8 cellular contexts compared by ENCODE assay signal in the genomic region with DNA sequence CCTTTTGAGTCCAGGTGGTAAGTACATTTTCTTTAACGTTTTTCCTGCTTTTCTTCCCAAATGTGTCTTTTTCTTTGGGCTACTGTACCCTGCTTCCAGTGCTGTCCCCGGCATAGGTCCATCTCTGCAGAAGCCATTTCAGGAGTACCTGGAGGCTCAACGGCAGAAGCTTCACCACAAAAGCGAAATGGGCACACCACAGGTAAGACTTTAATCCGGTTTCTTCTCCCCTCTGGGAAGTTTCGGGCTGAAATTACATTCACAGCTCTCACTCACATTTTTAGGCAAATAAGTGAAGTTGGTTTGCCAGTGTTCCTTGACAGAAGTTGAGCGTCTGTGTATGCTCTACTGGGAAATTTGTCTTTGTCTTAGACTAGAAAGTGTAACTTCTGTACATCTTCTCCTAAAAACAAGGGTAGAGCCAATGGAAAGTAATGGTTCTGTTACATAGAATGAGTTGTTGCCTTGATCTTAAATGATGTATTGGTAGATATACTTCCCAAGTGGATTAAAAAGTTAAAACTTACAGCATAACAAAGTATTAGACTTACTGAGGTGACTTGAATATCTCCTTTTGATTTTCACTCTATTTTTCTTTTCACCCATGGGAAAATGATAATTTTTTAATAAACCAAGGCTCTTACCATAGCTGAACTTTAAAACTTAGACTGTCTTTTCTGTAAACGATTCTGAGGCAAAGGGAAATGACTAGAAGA. TPM values are rescaled to one million over a fixed set of nuclear protein-coding genes. Genes with fewer than 3 reads are reported as not detected.
A peak's percentile ranks its signal among the peaks of the same experiment; 100 is the strongest.
DNase-seq lines count a peak whose midpoint lies in the region; ATAC-seq and TF ChIP-seq lines count a peak whose summit lies in the region.

No MANE protein-coding gene starts in this region.

- H3K27ac Mint-ChIP-seq in IgD-negative memory B cell, result peak overlapping the region; percentile 87 to 98 (median 94)
- H3K27ac Mint-ChIP-seq in activated T-helper 17 cell treated with anti-CD3 and anti-CD28 coated beads, Interleukin-2, amount 50 U/mL, for 72 hours, result peak overlapping the region; percentile 100

- 19 to 23% methylated on average over 8 of the region's 8 CpGs for WGBS in heart right ventricle, 2 donors

- H3K4me1 ChIP-seq in heart right ventricle, result peaks cover 0 to 39% (median 32%) of the 10 kb centered on the region in 9 donors
- peaks cover 2 to 19% (median 8%) of the 10 kb centered on the region in 3 donors for H3K4me1 ChIP-seq in skeletal muscle tissue (ENCODE audit: control insufficient read depth in 3 of 3, insufficient read depth in 3 of 3, low read length in 3 of 3)

- H3K27me3 ChIP-seq in heart right ventricle, result no peaks in the 10 kb centered on the region
- H3K27me3 ChIP-seq in skeletal muscle tissue (ENCODE audit: control insufficient read depth in 3 of 3, insufficient read depth in 3 of 3, low read length in 3 of 3), result no peaks in the 10 kb centered on the region

- peaks cover 0 to 49% (median 3%) of the 10 kb centered on the region in 9 donors for H3K36me3 ChIP-seq in heart right ventricle
- peaks cover 0 to 13% (median 9%) of the 10 kb centered on the region in 3 donors for H3K36me3 ChIP-seq in skeletal muscle tissue (ENCODE audit: control insufficient read depth in 3 of 3, insufficient read depth in 3 of 3, low read length in 3 of 3)

- H3K4me3 ChIP-seq in AG09309 (ENCODE audit: control insufficient read depth, low read depth, low read length) (peak overlapping the region; percentile 68), heart right ventricle (peak overlapping the region; percentile 23 to 68 (median 58)), skeletal muscle tissue (ENCODE audit: low read length in 3 of 3) (peak overlapping the region; percentile 69 to 87 (median 77))

- H3K4me1 Mint-ChIP-seq in IgD-negative memory B cell, result peaks cover 50 to 55% (median 54%) of the 10 kb centered on the region in 3 donors
- H3K4me1 Mint-ChIP-seq in activated T-helper 17 cell treated with anti-CD3 and anti-CD28 coated beads, Interleukin-2, amount 50 U/mL, for 72 hours, result peaks cover 18% of the 10 kb centered on the region

- H3K27ac ChIP-seq in heart right ventricle, result peak overlapping the region; percentile 63 to 97 (median 88)
- peak overlapping the region; percentile 98 for H3K27ac ChIP-seq in skeletal muscle tissue (ENCODE audit: low read depth, low read length)

- peak overlapping the region; percentile 72 to 87 (median 87) for H3K9ac ChIP-seq in skeletal muscle tissue (ENCODE audit: low read depth in 1 of 3, low read length in 3 of 3)

- H3K27me3 Mint-ChIP-seq in IgD-negative memory B cell, result no peaks in the 10 kb centered on the region
- H3K27me3 Mint-ChIP-seq in activated T-helper 17 cell treated with anti-CD3 and anti-CD28 coated beads, Interleukin-2, amount 50 U/mL, for 72 hours, result no peaks in the 10 kb centered on the region

- TF ChIP-seq CTCF in AG09309 (IDR thresholded peaks at IDR 0.05; ENCODE audit: control insufficient read depth, insufficient read depth, low read depth, low read length, missing control alignments), result no peak
- TF ChIP-seq CTCF in heart right ventricle (IDR thresholded peaks at IDR 0.05), result no peak

- intact Hi-C loops in heart right ventricle (cut with DNase I), result loop anchor here in 5 of 10 donors (2.0 to 10.0 kb wide), 3 partner anchors 54 to 86 kb away; no protein-coding TSS in a partner anchor

- ATAC-seq in activated T-helper 17 cell treated with anti-CD3 and anti-CD28 coated beads, Interleukin-2, amount 50 U/mL, for 72 hours (replicated peaks), result no peak
- ATAC-seq in heart right ventricle, result peak in 2 of 8 donors; percentile 15 to 33
- no peak for ATAC-seq in GM21390 (IDR thresholded peaks at IDR 0.05; ENCODE audit: unreplicated experiment)

- peaks cover 2% of the 10 kb centered on the region for H3K36me3 Mint-ChIP-seq in IgD-negative memory B cell
- H3K36me3 Mint-ChIP-seq in activated T-helper 17 cell treated with anti-CD3 and anti-CD28 coated beads, Interleukin-2, amount 50 U/mL, for 72 hours (ENCODE audit: low read depth), result peaks cover 90% of the 10 kb centered on the region

- no peak for DNase-seq in AG09309 (ENCODE audit: low read depth)
- no peak for DNase-seq in heart right ventricle
- no peak for DNase-seq in germinal center (ENCODE audit: low spot score)
- DNase-seq in AG08396 (ENCODE audit: low spot score), result no peak

- H3K4me3 Mint-ChIP-seq in IgD-negative memory B cell, result peak overlapping the region; percentile 88 to 96 (median 93)
- peak overlapping the region; percentile 96 for H3K4me3 Mint-ChIP-seq in activated T-helper 17 cell treated with anti-CD3 and anti-CD28 coated beads, Interleukin-2, amount 50 U/mL, for 72 hours

- no peaks in the 10 kb centered on the region for H3K9me3 ChIP-seq in heart right ventricle
- no peaks in the 10 kb centered on the region for H3K9me3 ChIP-seq in skeletal muscle tissue (ENCODE audit: control insufficient read depth in 3 of 3, low read length in 3 of 3)

- no peaks in the 10 kb centered on the region for H3K9me3 Mint-ChIP-seq in IgD-negative memory B cell
- no peaks in the 10 kb centered on the region for H3K9me3 Mint-ChIP-seq in activated T-helper 17 cell treated with anti-CD3 and anti-CD28 coated beads, Interleukin-2, amount 50 U/mL, for 72 hours

RNA-seq across cellular contexts. Expression of gene TUBD1, which starts 54.4 kb away (rescaled TPM):
- polyA plus RNA-seq in IgD-negative memory B cell, result 17.6 TPM
- total RNA-seq in activated T-helper 17 cell treated with anti-CD3 and anti-CD28 coated beads, Interleukin-2, amount 50 U/mL, for 72 hours, result 10 to 100 TPM; 12.8 to 18.1 TPM
- total RNA-seq in heart right ventricle, result 10 to 100 TPM in 1 of 10 donors, 1 to 10 TPM in 9; 4.0 to 10.1 (median 6.6) TPM
- polyA plus RNA-seq in heart right ventricle, result 10 to 100 TPM in 1 of 2 donors, 1 to 10 TPM in 1; 4.1 to 10.4 TPM
- total RNA-seq in skeletal muscle tissue, result 21.9 TPM

RNA-seq across cellular contexts. Expression of gene RPS6KB1, which starts 54.6 kb away (rescaled TPM):
- 23.5 TPM for polyA plus RNA-seq in IgD-negative memory B cell
- total RNA-seq in activated T-helper 17 cell treated with anti-CD3 and anti-CD28 coated beads, Interleukin-2, amount 50 U/mL, for 72 hours, result 10 to 100 TPM; 55.2 to 79.8 TPM
- total RNA-seq in heart right ventricle, result 10 to 100 TPM; 19.6 to 30.4 (median 25.6) TPM
- 10 to 100 TPM in 1 of 2 donors, 1 to 10 TPM in 1; 5.1 to 11.2 TPM for polyA plus RNA-seq in heart right ventricle
- 36.5 TPM for total RNA-seq in skeletal muscle tissue
